1 cellular context compared by ENCODE assay signal in genomic region chr3:47031060-47031459, GRCh38.
TF ChIP-seq lines count a peak whose summit lies in the region.

No MANE protein-coding gene starts in this region.

TF ChIP-seq in GM12878, 131 proteins besides CTCF, POLR2A, EP300 and RAD21:
- peak; percentile 33; the same call in 1 of the 2 replicates for TF ChIP-seq CREB1 (IDR thresholded peaks at IDR 0.05; ENCODE audit: low read depth)
